ENCODE assay signal across 21 cellular contexts in the genomic region with DNA sequence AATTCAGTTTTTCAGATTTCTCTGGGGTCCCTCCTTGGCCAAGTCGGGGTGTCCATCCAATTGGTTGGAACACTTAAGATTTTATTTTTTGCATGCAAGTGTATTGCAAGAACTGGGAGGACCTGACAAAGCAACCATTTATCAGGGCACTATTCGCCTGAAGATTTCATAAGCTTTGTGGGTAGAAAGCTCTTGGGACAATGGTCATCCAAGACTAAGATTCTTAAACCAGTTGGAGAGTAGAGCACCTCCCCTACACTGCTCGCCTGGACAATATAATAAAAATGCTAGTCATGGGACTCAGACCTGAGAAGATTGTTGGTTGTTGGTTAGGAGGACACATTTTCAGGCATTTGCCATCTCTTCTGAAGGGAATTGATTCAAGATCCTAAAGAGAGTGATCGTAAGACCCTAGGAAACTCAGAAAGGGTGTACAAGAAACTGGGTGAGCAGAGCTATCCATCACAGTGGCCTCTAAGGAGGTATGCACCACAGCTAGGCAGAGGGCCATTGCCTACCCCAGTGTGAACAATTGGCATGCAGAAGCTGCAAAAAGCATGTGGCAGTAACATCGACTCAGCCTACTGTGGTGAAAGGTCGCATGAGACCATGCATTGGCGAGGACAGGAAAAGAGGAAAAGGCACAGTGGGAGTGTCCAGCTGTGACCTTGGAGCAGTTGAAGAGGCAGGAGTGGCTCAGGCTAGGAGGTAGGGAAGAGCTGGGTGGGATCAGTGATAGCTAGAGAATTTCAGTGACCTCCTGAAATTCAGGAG.
"Had no signal": no experiment of that assay in that cellular context is flagged by ENCODE, and none has a peak within 500 bp of the region (broad histone marks: within the 10 kb centered on the region; RNA-seq: fewer than 3 reads in every experiment).

No MANE protein-coding gene starts in this region.

- H3K27me3 ChIP-seq: colonic mucosa, esophagus squamous epithelium, gastroesophageal sphincter, left lung, suprapubic skin, thyroid gland, upper lobe of right lung had no signal

- H3K4me2 ChIP-seq: smooth muscle cell had no signal

- H3K27ac ChIP-seq: colonic mucosa, esophagus squamous epithelium, gastroesophageal sphincter, left lung, lower lobe of right lung, suprapubic skin, thyroid gland, upper lobe of right lung had no signal

- FAIRE-seq: keratinocyte had no signal

- H3K9me3 ChIP-seq: colonic mucosa, esophagus squamous epithelium, gastroesophageal sphincter, lower lobe of right lung, suprapubic skin, thyroid gland, upper lobe of right lung had no signal

- H3K36me3 ChIP-seq: colonic mucosa, esophagus squamous epithelium, gastroesophageal sphincter, left lung, lower lobe of right lung, suprapubic skin, thyroid gland, upper lobe of right lung had no signal

- H3K4me1 ChIP-seq: colonic mucosa, esophagus squamous epithelium, gastroesophageal sphincter, left lung, lower lobe of right lung, suprapubic skin, thyroid gland, upper lobe of right lung had no signal

- ATAC-seq: gastroesophageal sphincter; left lung; lower lobe of right lung; naive thymus-derived CD4-positive, alpha-beta T cell; right cardiac atrium; upper lobe of right lung had no signal

- DNase-seq: colonic mucosa; dermis blood vessel endothelial cell; esophagus squamous epithelium; foreskin fibroblast; glutamatergic neuron; immature natural killer cell; left lung; lower lobe of right lung; mesenchymal stem cell; naive thymus-derived CD4-positive, alpha-beta T cell; nephron progenitor cell; posterior cingulate gyrus; right cardiac atrium; stimulated activated CD4-positive, alpha-beta T cell treated with anti-CD3 and anti-CD28 coated beads, Interleukin-2, amount 100 ng/mL, for 48 hours; stimulated activated naive CD4-positive, alpha-beta T cell treated with Interleukin-2 at 50 U/mL for 16 hours; thyroid gland; upper lobe of right lung had no signal

- H3K4me3 ChIP-seq: colonic mucosa, esophagus squamous epithelium, gastroesophageal sphincter, left lung, lower lobe of right lung, smooth muscle cell, suprapubic skin, thyroid gland, upper lobe of right lung had no signal
